10 cellular contexts compared by ENCODE assay signal in the genomic region with DNA sequence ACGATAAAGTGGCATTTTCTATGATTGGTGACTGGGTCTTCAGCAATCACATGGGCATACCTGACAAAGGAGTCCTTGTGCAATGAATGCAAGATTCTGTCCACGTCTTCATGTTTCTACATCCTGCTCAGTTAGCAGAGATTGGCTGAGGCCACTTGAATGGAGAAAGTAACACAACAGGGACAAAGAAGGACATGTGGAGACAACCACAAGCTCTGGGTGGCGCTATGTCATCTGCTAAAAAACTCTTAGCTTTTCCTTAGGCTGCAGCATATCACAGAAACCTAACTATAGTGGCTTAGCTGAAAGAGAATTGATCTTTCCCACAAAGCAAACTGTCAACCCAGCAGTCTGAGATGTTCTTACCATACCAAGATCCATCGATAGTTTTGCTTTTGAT.
DNase-seq lines count a peak whose midpoint lies in the region; ATAC-seq and TF ChIP-seq lines count a peak whose summit lies in the region.
"Had no signal": no experiment of that assay in that cellular context is flagged by ENCODE, and none has a peak within 500 bp of the region (broad histone marks: within the 10 kb centered on the region; RNA-seq: fewer than 3 reads in every experiment).

No MANE protein-coding gene starts in this region.

- no peak for TF ChIP-seq POLR2A in suprapubic skin (IDR thresholded peaks at IDR 0.05)
- TF ChIP-seq POLR2A in heart left ventricle (IDR thresholded peaks at IDR 0.05): no peak

- POLR2A ChIA-PET in AG04450 (lab: Yijun Ruan, JAX): no interaction called here

- intact Hi-C loops in heart left ventricle (cut with DNase I): no loop called here

- no peak overlapping the region for H3K4me3 Mint-ChIP-seq in glutamatergic neuron (ENCODE audit: unreplicated experiment)
- H3K4me3 Mint-ChIP-seq: activated naive CD8-positive, alpha-beta T cell treated with anti-CD3 and anti-CD28 coated beads, Interleukin-2, amount 10 ng/mL, durations not matched to agents 7 days and 5 days had no signal

- WGBS in suprapubic skin: 47% methylated on average over 4 of the region's 4 CpGs
- WGBS in heart left ventricle, 4 donors: 51 to 58% (median 52%) methylated on average over 4 of the region's 4 CpGs

- no peaks in the 10 kb centered on the region for H3K9me2 ChIP-seq in Karpas-422 (replicated peaks; ENCODE audit: insufficient read depth, low read length)

- no peak overlapping the region for H3K4me2 ChIP-seq in Karpas-422 (ENCODE audit: low read depth, low read length, poor library complexity, severe bottlenecking)

- H3K4me3 ChIP-seq in AG04450 (ENCODE audit: low read depth, low read length): no peak overlapping the region
- H3K4me3 ChIP-seq in Karpas-422 (ENCODE audit: low read length): no peak overlapping the region
- H3K4me3 ChIP-seq in suprapubic skin: no peak overlapping the region
- no peak overlapping the region for H3K4me3 ChIP-seq in heart left ventricle

- no peak overlapping the region for H2AFZ ChIP-seq in Karpas-422 (ENCODE audit: low read length)

- no peaks in the 10 kb centered on the region for H3K4me1 Mint-ChIP-seq in glutamatergic neuron (ENCODE audit: low read depth, unreplicated experiment)
- H3K4me1 Mint-ChIP-seq: activated naive CD8-positive, alpha-beta T cell treated with anti-CD3 and anti-CD28 coated beads, Interleukin-2, amount 10 ng/mL, durations not matched to agents 7 days and 5 days had no signal

- H3K36me3 Mint-ChIP-seq in glutamatergic neuron (ENCODE audit: unreplicated experiment): no peaks in the 10 kb centered on the region
- H3K36me3 Mint-ChIP-seq: activated naive CD8-positive, alpha-beta T cell treated with anti-CD3 and anti-CD28 coated beads, Interleukin-2, amount 10 ng/mL, durations not matched to agents 7 days and 5 days had no signal

- no peak for ATAC-seq in HG03460 (IDR thresholded peaks at IDR 0.05; ENCODE audit: unreplicated experiment)
- no peak for ATAC-seq in heart left ventricle

- H3K27ac Mint-ChIP-seq in glutamatergic neuron (ENCODE audit: unreplicated experiment): no peak overlapping the region
- H3K27ac Mint-ChIP-seq: activated naive CD8-positive, alpha-beta T cell treated with anti-CD3 and anti-CD28 coated beads, Interleukin-2, amount 10 ng/mL, durations not matched to agents 7 days and 5 days had no signal

- no peaks in the 10 kb centered on the region for H3K79me2 ChIP-seq in Karpas-422 (ENCODE audit: low read length)

- H3K4me1 ChIP-seq in Karpas-422 (ENCODE audit: low read length): no peaks in the 10 kb centered on the region
- no peaks in the 10 kb centered on the region for H3K4me1 ChIP-seq in suprapubic skin
- no peaks in the 10 kb centered on the region for H3K4me1 ChIP-seq in heart left ventricle

- DNase-seq in AG04450 (ENCODE audit: low read depth, low spot score): no peak
- DNase-seq in Karpas-422: peak; percentile 49
- DNase-seq in SHP77 (lab: John Stamatoyannopoulos, UW): peak; percentile 50 to 56
- peak; percentile 57 for DNase-seq in glutamatergic neuron
- no peak for DNase-seq in CD1c-positive myeloid dendritic cell (ENCODE audit: extremely low spot score)
- no peak for DNase-seq in suprapubic skin (ENCODE audit: low spot score in 2 of 2)
- no peak for DNase-seq in heart left ventricle
- DNase-seq: activated naive CD8-positive, alpha-beta T cell treated with anti-CD3 and anti-CD28 coated beads, Interleukin-2, amount 10 ng/mL, durations not matched to agents 7 days and 5 days; stimulated activated CD4-positive, alpha-beta T cell treated with anti-CD3 and anti-CD28 coated beads, Interleukin-12 subunit alpha, Interleukin-12 subunit beta, amount 100 ng/mL, for 4 hours had no signal

- peaks cover 2% of the 10 kb centered on the region for H3K27me3 Mint-ChIP-seq in glutamatergic neuron (ENCODE audit: unreplicated experiment)
- H3K27me3 Mint-ChIP-seq: activated naive CD8-positive, alpha-beta T cell treated with anti-CD3 and anti-CD28 coated beads, Interleukin-2, amount 10 ng/mL, durations not matched to agents 7 days and 5 days had no signal

- H3K27ac ChIP-seq in AG04450 (ENCODE audit: low read depth, low read length) (no peak overlapping the region), Karpas-422 (ENCODE audit: low read length) (no peak overlapping the region), suprapubic skin (no peak overlapping the region), heart left ventricle (no peak overlapping the region)

- no peak for TF ChIP-seq EP300 in suprapubic skin (IDR thresholded peaks at IDR 0.05)

- H3K9me3 ChIP-seq in AG04450 (ENCODE audit: control insufficient read depth, insufficient read depth, low read length): no peaks in the 10 kb centered on the region
- H3K9me3 ChIP-seq in Karpas-422 (ENCODE audit: low read length): peaks cover 59% of the 10 kb centered on the region
- no peaks in the 10 kb centered on the region for H3K9me3 ChIP-seq in suprapubic skin
- H3K9me3 ChIP-seq in heart left ventricle: no peaks in the 10 kb centered on the region

- TF ChIP-seq CTCF in AG04450 (IDR thresholded peaks at IDR 0.05; ENCODE audit: low read depth, low read length) (peak; percentile 31), glutamatergic neuron (IDR thresholded peaks at IDR 0.05; ENCODE audit: partially characterized antibody, unreplicated experiment) (peak; percentile 52), suprapubic skin (IDR thresholded peaks at IDR 0.05) (no peak), heart left ventricle (IDR thresholded peaks at IDR 0.05) (no peak)

- no peaks in the 10 kb centered on the region for H3K9me3 Mint-ChIP-seq in glutamatergic neuron (ENCODE audit: unreplicated experiment)
- H3K9me3 Mint-ChIP-seq: activated naive CD8-positive, alpha-beta T cell treated with anti-CD3 and anti-CD28 coated beads, Interleukin-2, amount 10 ng/mL, durations not matched to agents 7 days and 5 days had no signal

- CTCF ChIA-PET in AG04450 (lab: Charles Lee): interaction anchor here (0.8 to 1.7 kb wide), 2 partner anchors 665 to 688 kb away, joined by 3 to 6 read pairs; no protein-coding TSS in a partner anchor

- H4K20me1 ChIP-seq in Karpas-422 (ENCODE audit: insufficient read depth, low read depth, low read length): no peaks in the 10 kb centered on the region

- no peak overlapping the region for H3K9ac ChIP-seq in Karpas-422 (ENCODE audit: low read length)

- no peaks in the 10 kb centered on the region for H3K27me3 ChIP-seq in AG04450 (ENCODE audit: control insufficient read depth, insufficient read depth, low read length)
- no peaks in the 10 kb centered on the region for H3K27me3 ChIP-seq in Karpas-422 (ENCODE audit: low read length)
- H3K27me3 ChIP-seq in suprapubic skin: no peaks in the 10 kb centered on the region
- H3K27me3 ChIP-seq in heart left ventricle: no peaks in the 10 kb centered on the region

- H3K36me3 ChIP-seq in Karpas-422 (ENCODE audit: insufficient read depth, low read length) (no peaks in the 10 kb centered on the region), suprapubic skin (no peaks in the 10 kb centered on the region), heart left ventricle (no peaks in the 10 kb centered on the region)

Comparison
In these comparisons a context has a peak if more than half of its experiments do, and no peak if none do; other contexts are left out.
1. DNase-seq: peak in Karpas-422 (single experiment), SHP77 (2 of 2) and glutamatergic neuron (single experiment); none in AG04450 (single experiment), CD1c-positive myeloid dendritic cell (single experiment), suprapubic skin (0 of 2) and heart left ventricle (0 of 5).
2. CTCF ChIP-seq: peak in AG04450 (single experiment) and glutamatergic neuron (single experiment); none in suprapubic skin (0 of 2) and heart left ventricle (0 of 12).